Comparison of ENCODE assay signal across 9 cellular contexts in the genomic region with DNA sequence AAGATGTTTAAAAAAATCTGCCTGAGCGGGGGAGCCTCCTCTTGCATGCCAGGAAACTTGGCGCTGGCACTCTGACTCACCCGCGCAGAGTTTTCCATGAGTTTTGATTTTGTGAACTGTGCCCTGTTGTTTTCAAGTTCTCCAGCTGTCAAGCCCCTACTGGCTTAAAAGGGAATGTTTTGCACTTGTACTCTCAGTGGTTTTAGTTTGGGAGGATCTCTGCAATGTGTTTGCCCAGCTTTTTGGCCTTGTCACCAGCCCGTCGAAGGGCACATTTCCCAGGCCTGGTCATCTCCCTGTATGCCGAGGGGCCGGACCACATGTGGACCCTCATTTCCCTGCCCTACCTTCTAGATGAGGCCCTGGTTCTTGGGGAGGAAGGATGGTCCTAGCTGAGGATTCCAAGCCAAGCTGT. TPM values are rescaled to one million over a fixed set of nuclear protein-coding genes. Genes with fewer than 3 reads are reported as not detected.
DNase-seq lines count a peak whose midpoint lies in the region; ATAC-seq and TF ChIP-seq lines count a peak whose summit lies in the region.
"Had no signal": no experiment of that assay in that cellular context is flagged by ENCODE, and none has a peak within 500 bp of the region (broad histone marks: within the 10 kb centered on the region; RNA-seq: fewer than 3 reads in every experiment).

No MANE protein-coding gene starts in this region.

- H3K27me3 ChIP-seq in psoas muscle (ENCODE audit: insufficient read depth in 3 of 3, low read length in 2 of 3) = peaks cover 0 to 56% (median 7%) of the 10 kb centered on the region in 3 donors

- H3K4me3 ChIP-seq in fibroblast of the aortic adventitia (ENCODE audit: low read depth, low read length) (no peak overlapping the region), psoas muscle (no peak overlapping the region)

- intact Hi-C loops in psoas muscle (cut with DNase I) = no loop called here

- peak; percentile 14 to 56 (median 40) for ATAC-seq in psoas muscle
- no peak for ATAC-seq in HG02885 (IDR thresholded peaks at IDR 0.05; ENCODE audit: poor library complexity, unreplicated experiment)
- ATAC-seq in HG03045 (IDR thresholded peaks at IDR 0.05; ENCODE audit: unreplicated experiment) = no peak
- no peak for ATAC-seq in HG03039 (IDR thresholded peaks at IDR 0.05; ENCODE audit: unreplicated experiment)

- no peaks in the 10 kb centered on the region for H3K36me3 ChIP-seq in psoas muscle (ENCODE audit: insufficient read depth in 1 of 2, low read depth in 1 of 2)

- peak; percentile 58 for DNase-seq in GM04503 (ENCODE audit: low read depth)
- DNase-seq in RPMI8226 = peak; percentile 54
- DNase-seq in fibroblast of the aortic adventitia (ENCODE audit: low read depth) = peak; percentile 91
- DNase-seq in psoas muscle = peak in 1 of 2 donors; percentile 54
- no peak for DNase-seq in activated T-cell treated with anti-CD3 and anti-CD28 coated beads for 4 hours

- 20 to 46% (median 26%) methylated on average over 8 of the region's 8 CpGs for WGBS in psoas muscle, 3 donors

- no peaks in the 10 kb centered on the region for H3K9me3 ChIP-seq in psoas muscle

- H3K27ac ChIP-seq in psoas muscle = peak overlapping the region; percentile 32
- H3K27ac ChIP-seq: epithelial cell of prostate had no signal

- TF ChIP-seq CTCF in fibroblast of the aortic adventitia (IDR thresholded peaks at IDR 0.05; ENCODE audit: insufficient read depth, low read length) (peak; percentile 81), psoas muscle (IDR thresholded peaks at IDR 0.05) (peak; percentile 26)

- no peaks in the 10 kb centered on the region for H3K4me1 ChIP-seq in psoas muscle

RNA-seq across cellular contexts. Expression of a gene that starts 12.2 kb away (rescaled TPM):
- 34.3 and 41.8 TPM in 2 replicates for total RNA-seq in fibroblast of the aortic adventitia (ENCODE audit: low replicate concordance)
- 1 to 10 TPM; 1.7 to 2.9 (median 2.6) TPM for total RNA-seq in psoas muscle
- 1 to 10 TPM; 1.8 to 3.8 (median 2.8) TPM for polyA plus RNA-seq in psoas muscle

RNA-seq across cellular contexts. Expression of a gene that starts 20.1 kb away (rescaled TPM):
- not detected in 2 replicates for total RNA-seq in fibroblast of the aortic adventitia (ENCODE audit: low replicate concordance)
- not detected for total RNA-seq in psoas muscle
- polyA plus RNA-seq in psoas muscle = not detected

RNA-seq across cellular contexts. Expression of a gene that starts 47.9 kb away (rescaled TPM):
- total RNA-seq in fibroblast of the aortic adventitia (ENCODE audit: low replicate concordance) (10.3 and 11.1 TPM in 2 replicates), psoas muscle (1 to 10 TPM; 3.5 to 6.0 (median 3.9) TPM)
- polyA plus RNA-seq in psoas muscle = 1 to 10 TPM; 2.2 to 3.1 (median 3.1) TPM

Comparison
In these comparisons a context has a peak if more than half of its experiments do, and no peak if none do; other contexts are left out.
1. ATAC-seq: peak in psoas muscle (4 of 4); none in HG02885 (single experiment), HG03045 (single experiment) and HG03039 (single experiment).